Comparison of ENCODE assay signal across 8 cellular contexts in the genomic region with DNA sequence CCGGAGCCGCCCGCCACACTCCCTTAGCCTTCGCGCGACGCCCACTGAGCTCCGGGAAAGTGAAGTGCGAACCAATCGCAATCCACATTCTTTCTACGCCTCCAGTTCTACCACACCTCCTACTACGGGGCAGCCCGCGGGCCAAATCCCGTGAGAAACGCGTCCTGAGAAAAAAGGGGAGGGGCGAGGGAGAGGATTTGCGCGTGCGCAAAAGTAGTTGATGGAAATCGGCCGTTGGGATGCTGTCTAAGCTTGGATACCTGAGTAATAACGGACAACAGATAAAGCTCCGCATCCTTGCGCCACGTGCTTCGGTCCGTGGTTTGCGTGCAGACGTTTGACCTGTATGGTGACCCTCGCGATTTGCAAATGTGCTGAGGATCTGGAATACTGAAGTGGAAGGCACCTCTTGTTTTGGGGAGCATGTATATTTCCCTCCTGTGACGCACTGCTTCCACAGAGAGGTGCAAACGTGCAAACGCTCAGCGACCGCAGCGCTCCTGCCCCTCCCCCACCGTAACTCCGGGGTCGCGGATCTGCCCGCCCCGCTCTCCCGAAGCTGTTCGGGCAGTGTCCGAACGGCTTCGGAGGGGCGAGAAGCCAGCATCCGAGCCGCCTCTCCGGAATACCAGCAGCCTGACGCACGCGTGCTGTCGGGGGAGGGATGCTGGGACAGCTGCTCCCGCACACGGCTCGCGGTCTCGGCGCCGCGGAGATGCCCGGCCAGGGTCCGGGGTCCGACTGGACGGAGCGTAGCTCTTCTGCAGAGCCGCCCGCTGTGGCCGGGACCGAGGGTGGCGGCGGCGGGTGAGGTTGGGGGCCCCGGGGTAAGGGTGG. TPM values are rescaled to one million over a fixed set of nuclear protein-coding genes. Genes with fewer than 3 reads are reported as not detected.
DNase-seq lines count a peak whose midpoint lies in the region; ATAC-seq and TF ChIP-seq lines count a peak whose summit lies in the region.

A gene with protein sequence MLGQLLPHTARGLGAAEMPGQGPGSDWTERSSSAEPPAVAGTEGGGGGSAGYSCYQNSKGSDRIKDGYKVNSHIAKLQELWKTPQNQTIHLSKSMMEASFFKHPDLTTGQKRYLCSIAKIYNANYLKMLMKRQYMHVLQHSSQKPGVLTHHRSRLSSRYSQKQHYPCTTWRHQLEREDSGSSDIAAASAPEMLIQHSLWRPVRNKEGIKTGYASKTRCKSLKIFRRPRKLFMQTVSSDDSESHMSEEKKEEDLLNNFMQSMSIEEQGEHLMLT (plus strand): TSS at position 634 of the 837 bp plus-strand sequence. CDS start 31 bp downstream, at position 665.
A gene (minus strand): TSS at position 46 of the 837 bp plus-strand sequence. CDS start 54 bp downstream, outside the sequence.

- H3K9me3 Mint-ChIP-seq in natural killer cell treated with Interleukin-12 subunit alpha and Interleukin-12 subunit beta and Interleukin-15 and Interleukin-18, amount 100 ng/mL, for 72 hours, result no peaks in the 10 kb centered on the region

- peaks cover 10% of the 10 kb centered on the region for H3K36me3 Mint-ChIP-seq in natural killer cell treated with Interleukin-12 subunit alpha and Interleukin-12 subunit beta and Interleukin-15 and Interleukin-18, amount 100 ng/mL, for 72 hours

- peak; percentile 93 to 94 for ATAC-seq in natural killer cell treated with Interleukin-12 subunit alpha and Interleukin-12 subunit beta and Interleukin-15 and Interleukin-18, amount 100 ng/mL, for 72 hours
- ATAC-seq in stimulated activated naive CD8-positive, alpha-beta T cell treated with anti-CD3 and anti-CD28 coated beads, Interleukin-15, Interleukin-2, amounts not matched to agents 100 U/mL and 50 U/mL, for 24 hours, result peak; percentile 81

- peaks cover 3% of the 10 kb centered on the region for H3K36me3 ChIP-seq in H7 (replicated peaks; ENCODE audit: control insufficient read depth, insufficient read depth, low read length)

- no peaks in the 10 kb centered on the region for H3K27me3 ChIP-seq in H7 (ENCODE audit: control insufficient read depth, insufficient read depth, low read length)

- H3K4me3 Mint-ChIP-seq in natural killer cell treated with Interleukin-12 subunit alpha and Interleukin-12 subunit beta and Interleukin-15 and Interleukin-18, amount 100 ng/mL, for 72 hours, result peak within 1 kb of the TSS; percentile 98

- DNase-seq in ELF-1 (ENCODE audit: low read depth, low spot score), result peak; percentile 99
- peak; percentile 95 for DNase-seq in H7
- DNase-seq in M059J (ENCODE audit: low read depth), result peak; percentile 98
- DNase-seq in SHP77 (lab: John Stamatoyannopoulos, UW), result peak; percentile 96 to 97
- peak; percentile 92 for DNase-seq in activated effector memory CD4-positive, alpha-beta T cell treated with Interleukin-2 at 50 U/mL for 16 hours
- DNase-seq in fibroblast of pulmonary artery (ENCODE audit: low read depth), result peak; percentile 99
- peak; percentile 94 for DNase-seq in natural killer cell treated with Interleukin-12 subunit alpha and Interleukin-12 subunit beta and Interleukin-15 and Interleukin-18, amount 100 ng/mL, for 72 hours (ENCODE audit: low spot score)
- peak; percentile 94 for DNase-seq in stimulated activated naive CD8-positive, alpha-beta T cell treated with anti-CD3 and anti-CD28 coated beads, Interleukin-15, Interleukin-2, amounts not matched to agents 100 U/mL and 50 U/mL, for 24 hours

- peak within 1 kb of the TSS; percentile 87 to 91 for H3K27ac Mint-ChIP-seq in natural killer cell treated with Interleukin-12 subunit alpha and Interleukin-12 subunit beta and Interleukin-15 and Interleukin-18, amount 100 ng/mL, for 72 hours

- peaks cover 24% of the 10 kb centered on the region in 2 donors for H3K4me1 Mint-ChIP-seq in natural killer cell treated with Interleukin-12 subunit alpha and Interleukin-12 subunit beta and Interleukin-15 and Interleukin-18, amount 100 ng/mL, for 72 hours (ENCODE audit: low read depth in 2 of 2)

- H3K4me3 ChIP-seq in H7 (ENCODE audit: insufficient read depth, low read depth, low read length) (peak within 1 kb of the TSS; percentile 77), fibroblast of pulmonary artery (replicated peaks; ENCODE audit: low read depth, low read length) (peak within 1 kb of the TSS; percentile 70)

- no peak for TF ChIP-seq CTCF in fibroblast of pulmonary artery (IDR thresholded peaks at IDR 0.05; ENCODE audit: low read length, missing control alignments)

- no peaks in the 10 kb centered on the region for H3K27me3 Mint-ChIP-seq in natural killer cell treated with Interleukin-12 subunit alpha and Interleukin-12 subunit beta and Interleukin-15 and Interleukin-18, amount 100 ng/mL, for 72 hours

RNA-seq across cellular contexts. Expression of the first gene that starts in this region (rescaled TPM):
- total RNA-seq in H7 (2014; rRNA removed; shearing (Covaris generic)), result 22.4 and 34.7 TPM in 2 replicates
- total RNA-seq in M059J (2014; rRNA removed; shearing (Covaris generic)), result 20.6 and 24.8 TPM in 2 replicates
- 10 to 100 TPM; 13.4 to 26.6 TPM for total RNA-seq in natural killer cell treated with Interleukin-12 subunit alpha and Interleukin-12 subunit beta and Interleukin-15 and Interleukin-18, amount 100 ng/mL, for 72 hours

RNA-seq across cellular contexts. Expression of the second gene that starts in this region (rescaled TPM):
- 32.7 and 37.5 TPM in 2 replicates for total RNA-seq in H7 (2014; rRNA removed; shearing (Covaris generic))
- 22.6 and 35.4 TPM in 2 replicates for total RNA-seq in M059J (2014; rRNA removed; shearing (Covaris generic))
- total RNA-seq in natural killer cell treated with Interleukin-12 subunit alpha and Interleukin-12 subunit beta and Interleukin-15 and Interleukin-18, amount 100 ng/mL, for 72 hours, result 10 to 100 TPM; 34.9 to 39.9 TPM

Comparison
In these comparisons a context has a peak if more than half of its experiments do, and no peak if none do; other contexts are left out.
1. Peak in every context shown above with its lines: DNase-seq, ATAC-seq and H3K4me3 ChIP-seq.